9 cellular contexts compared by ENCODE assay signal in the genomic region with DNA sequence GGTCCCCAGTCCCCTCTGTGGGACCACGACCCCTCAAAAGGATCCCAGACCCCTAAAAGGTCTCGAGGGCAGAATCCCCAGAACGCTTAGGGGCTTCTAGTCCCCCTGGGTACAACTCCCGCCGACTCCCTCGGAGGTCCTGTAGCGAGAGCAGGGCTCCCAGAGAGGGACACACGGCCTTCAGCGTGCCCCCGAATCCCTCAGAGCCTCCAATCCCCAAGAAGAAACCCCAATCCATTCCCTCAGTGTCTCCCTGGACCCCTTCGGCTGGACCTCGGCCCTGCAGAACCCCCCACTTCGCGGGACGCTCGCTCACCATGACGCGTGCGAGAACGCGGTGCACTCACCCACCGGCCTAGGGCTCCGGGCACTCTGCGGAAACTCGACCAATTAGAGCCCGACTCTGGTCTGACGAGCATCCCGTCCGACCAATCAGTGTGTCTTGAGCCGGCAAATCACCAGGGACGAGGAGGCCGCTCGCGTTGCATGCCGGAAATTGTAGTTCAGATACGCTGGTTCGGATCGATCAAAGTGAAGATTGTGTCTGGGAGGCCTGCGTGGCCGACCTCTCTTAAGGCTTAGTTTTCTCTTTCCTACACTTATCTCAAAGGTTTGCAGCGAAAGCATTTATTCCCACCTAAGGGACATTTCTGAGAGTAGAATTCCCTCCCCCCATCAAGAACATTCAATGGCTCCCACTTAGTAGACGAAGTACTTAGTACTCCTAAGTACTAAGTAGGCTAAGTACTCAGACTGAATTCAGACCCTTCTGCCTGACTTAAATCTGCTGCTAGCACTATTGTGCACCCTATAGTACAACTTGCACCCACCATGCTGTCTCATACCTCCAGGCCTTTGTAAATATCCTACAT.
DNase-seq lines count a peak whose midpoint lies in the region; ATAC-seq and FAIRE-seq lines count a peak whose summit lies in the region.
"Had no signal": no experiment of that assay in that cellular context is flagged by ENCODE, and none has a peak within 500 bp of the region (broad histone marks: within the 10 kb centered on the region; RNA-seq: fewer than 3 reads in every experiment).

A gene (minus strand): TSS at position 369 of the 872 bp plus-strand sequence. CDS start 50 bp downstream, at position 319.

- no peaks in the 10 kb centered on the region for H3K27me3 Mint-ChIP-seq in central memory CD8-positive, alpha-beta T cell

- peaks cover 40% of the 10 kb centered on the region for H3K4me1 Mint-ChIP-seq in central memory CD8-positive, alpha-beta T cell

- H3K9me3 Mint-ChIP-seq in central memory CD8-positive, alpha-beta T cell, result no peaks in the 10 kb centered on the region

- peak; percentile 98 for ATAC-seq in GM19043 (IDR thresholded peaks at IDR 0.05; ENCODE audit: low read depth, unreplicated experiment)
- peak; percentile 99 for ATAC-seq in HG03354 (IDR thresholded peaks at IDR 0.05; ENCODE audit: poor library complexity, severe bottlenecking, unreplicated experiment)
- peak; percentile 100 for ATAC-seq in central memory CD8-positive, alpha-beta T cell (replicated peaks; ENCODE audit: extremely low read depth, poor library complexity, severe bottlenecking)

- DNase-seq in AG20443 (ENCODE audit: low spot score) (peak; percentile 100), NCI-H446 treated with DMSO at 0.1 percent for 48 hours (lab: John Stamatoyannopoulos, UW) (peak; percentile 96)
- DNase-seq in activated CD4-positive, CD25-positive, alpha-beta regulatory T cell treated with anti-CD3 and anti-CD28 coated beads, Interleukin-2, amount 50 U/mL, for 16 hours (ENCODE audit: low read depth, low spot score), result peak; percentile 92
- peak; percentile 93 to 94 for DNase-seq in central memory CD8-positive, alpha-beta T cell (ENCODE audit: low spot score in 2 of 2)
- DNase-seq in stimulated activated CD4-positive, alpha-beta T cell treated with anti-CD3 and anti-CD28 coated beads, Interleukin-12 subunit alpha, Interleukin-12 subunit beta, amount 100 ng/mL, for 4 hours, result peak; percentile 93

- H3K4me3 Mint-ChIP-seq in central memory CD8-positive, alpha-beta T cell, result peak within 1 kb of the TSS; percentile 90

- peak; percentile 96 for FAIRE-seq in islet of Langerhans (lab: Jason Lieb, UNC)
- FAIRE-seq: colon had no signal

- peak within 1 kb of the TSS; percentile 94 for H3K27ac Mint-ChIP-seq in central memory CD8-positive, alpha-beta T cell (ENCODE audit: low read depth)

- peaks cover 14% of the 10 kb centered on the region for H3K36me3 Mint-ChIP-seq in central memory CD8-positive, alpha-beta T cell (ENCODE audit: insufficient read depth)

Comparison
In these comparisons a context has a peak if more than half of its experiments do, and no peak if none do; other contexts are left out.
1. Peak in every context shown above with its lines: DNase-seq and ATAC-seq.